17 cellular contexts compared by ENCODE assay signal in the genomic region with DNA sequence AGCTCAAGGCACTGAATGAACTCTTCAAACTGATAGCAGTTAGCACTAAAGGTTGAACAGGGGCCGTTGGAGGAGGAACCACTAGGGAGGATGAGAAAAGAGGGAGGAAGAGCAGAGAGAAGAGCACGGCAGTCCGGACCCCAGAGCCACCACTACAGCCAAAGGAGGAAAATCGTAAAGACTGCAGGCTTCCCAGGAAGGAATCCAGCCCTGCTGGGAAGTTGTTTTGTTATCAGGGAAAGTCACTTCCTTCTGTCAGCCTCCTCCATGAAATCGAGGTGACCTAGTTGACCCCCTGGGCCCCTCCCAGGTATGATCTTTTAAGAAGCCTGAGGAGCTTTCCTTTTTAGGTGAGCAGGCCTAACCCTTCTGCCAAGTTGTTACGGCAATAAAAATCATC.
A peak's percentile ranks its signal among the peaks of the same experiment; 100 is the strongest.
DNase-seq lines count a peak whose midpoint lies in the region; ATAC-seq and TF ChIP-seq lines count a peak whose summit lies in the region.
"Had no signal": no experiment of that assay in that cellular context is flagged by ENCODE, and none has a peak within 500 bp of the region (broad histone marks: within the 10 kb centered on the region; RNA-seq: fewer than 3 reads in every experiment).

No MANE protein-coding gene starts in this region.

- H3K4me3 Mint-ChIP-seq in neural crest cell: peak overlapping the region; percentile 37
- H3K4me3 Mint-ChIP-seq: activated CD4-positive, alpha-beta memory T cell treated with anti-CD3 and anti-CD28 coated beads for 36 hours; activated naive CD8-positive, alpha-beta T cell treated with anti-CD3 and anti-CD28 coated beads for 36 hours; activated T-cell treated with anti-CD3 and anti-CD28 coated beads, Interleukin-2, amount 50 U/mL, for 24 hours had no signal

- H3K79me2 ChIP-seq in hepatocyte: peaks cover 51% of the 10 kb centered on the region

- H3K36me3 Mint-ChIP-seq in neural crest cell (ENCODE audit: low read depth): peaks cover 6% of the 10 kb centered on the region
- H3K36me3 Mint-ChIP-seq: activated CD4-positive, alpha-beta memory T cell treated with anti-CD3 and anti-CD28 coated beads for 36 hours; activated naive CD8-positive, alpha-beta T cell treated with anti-CD3 and anti-CD28 coated beads for 36 hours had no signal

- TF ChIP-seq CTCF in right atrium auricular region (IDR thresholded peaks at IDR 0.05): no peak
- TF ChIP-seq CTCF in hepatocyte (IDR thresholded peaks at IDR 0.05; ENCODE audit: poor library complexity): no peak
- no peak for TF ChIP-seq CTCF in neural crest cell (conservative IDR thresholded peaks at IDR 0.05)
- no peak for TF ChIP-seq CTCF in uterus (IDR thresholded peaks at IDR 0.05)

- peak overlapping the region; percentile 31 for H3K4me2 ChIP-seq in hepatocyte

- H3K27me3 Mint-ChIP-seq in neural crest cell (ENCODE audit: low read depth): no peaks in the 10 kb centered on the region
- H3K27me3 Mint-ChIP-seq: activated T-cell treated with anti-CD3 and anti-CD28 coated beads, Interleukin-2, amount 50 U/mL, for 24 hours had no signal

- DNase-seq in right cardiac atrium (peak in 2 of 3 donors; percentile 37 to 61), right atrium auricular region (ENCODE audit: low spot score) (no peak), hepatocyte (ENCODE audit: low spot score) (no peak), neural crest cell (ENCODE audit: low read depth, low spot score) (no peak), uterus (peak; percentile 88 to 97), NCI-H2081 treated with DMSO at 0.1 percent for 48 hours (lab: John Stamatoyannopoulos, UW) (no peak), head of caudate nucleus (no peak)
- DNase-seq in stimulated activated CD8-positive, alpha-beta memory T cell treated with anti-CD3 and anti-CD28 coated beads, Interleukin-4, amount 100 ng/mL, for 48 hours: no peak
- DNase-seq: activated CD4-positive, alpha-beta memory T cell treated with anti-CD3 and anti-CD28 coated beads for 36 hours; activated naive CD8-positive, alpha-beta T cell treated with anti-CD3 and anti-CD28 coated beads for 36 hours; activated T-cell treated with anti-CD3 and anti-CD28 coated beads, Interleukin-2, amount 50 U/mL, for 24 hours; C1 segment of cervical spinal cord; dorsolateral prefrontal cortex; kidney; NCI-H1436; stimulated activated CD4-positive, alpha-beta T cell treated with anti-CD3 and anti-CD28 coated beads, Interleukin-15, amount 100 ng/mL, for 24 hours; stimulated activated naive CD4-positive, alpha-beta T cell treated with Interleukin-2 at 50 U/mL for 16 hours had no signal

- WGBS in right cardiac atrium: 44% methylated on average over 6 of the region's 6 CpGs
- WGBS in hepatocyte (ENCODE audit: low lambda C conversion rate, missing lambda C conversion rate): 41% methylated on average over 6 of the region's 6 CpGs

- H4K20me1 ChIP-seq in hepatocyte (ENCODE audit: insufficient read depth, poor library complexity, severe bottlenecking): no peaks in the 10 kb centered on the region

- no peak for TF ChIP-seq POLR2A in uterus (IDR thresholded peaks at IDR 0.05)

- H3K36me3 ChIP-seq in right atrium auricular region (no peaks in the 10 kb centered on the region), hepatocyte (replicated peaks; ENCODE audit: insufficient read depth, low read depth) (no peaks in the 10 kb centered on the region), uterus (no peaks in the 10 kb centered on the region)

- intact Hi-C loops in right cardiac atrium (cut with DNase I): no loop called here
- intact Hi-C loops in uterus (cut with DNase I; ENCODE audit: low total_unique reads): no loop called here
- intact Hi-C loops in head of caudate nucleus (cut with DNase I): no loop called here

- H3K4me1 Mint-ChIP-seq in neural crest cell: peaks cover 81% of the 10 kb centered on the region

- peak; percentile 20 to 58 for ATAC-seq in right cardiac atrium

- no peak overlapping the region for H3K27ac Mint-ChIP-seq in neural crest cell (ENCODE audit: unreplicated experiment)
- H3K27ac Mint-ChIP-seq: activated CD4-positive, alpha-beta memory T cell treated with anti-CD3 and anti-CD28 coated beads for 36 hours; activated naive CD8-positive, alpha-beta T cell treated with anti-CD3 and anti-CD28 coated beads for 36 hours; activated T-cell treated with anti-CD3 and anti-CD28 coated beads, Interleukin-2, amount 50 U/mL, for 24 hours had no signal

- H3K4me3 ChIP-seq in right cardiac atrium (ENCODE audit: low read length): no peak overlapping the region
- no peak overlapping the region for H3K4me3 ChIP-seq in right atrium auricular region
- no peak overlapping the region for H3K4me3 ChIP-seq in hepatocyte
- H3K4me3 ChIP-seq in uterus: no peak overlapping the region
- H3K4me3 ChIP-seq: dorsolateral prefrontal cortex had no signal

- H3K27ac ChIP-seq in right cardiac atrium (ENCODE audit: low read length) (no peak overlapping the region), right atrium auricular region (no peak overlapping the region), hepatocyte (peak overlapping the region; percentile 85), uterus (peak overlapping the region; percentile 83 to 89)
- H3K27ac ChIP-seq: dorsolateral prefrontal cortex had no signal

- H3K4me1 ChIP-seq in right cardiac atrium (ENCODE audit: control insufficient read depth, insufficient read depth, low read length): peaks cover 16% of the 10 kb centered on the region
- peaks cover 0 to 67% of the 10 kb centered on the region in 2 donors for H3K4me1 ChIP-seq in right atrium auricular region
- peaks cover 42% of the 10 kb centered on the region for H3K4me1 ChIP-seq in hepatocyte (ENCODE audit: insufficient read depth)
- H3K4me1 ChIP-seq in uterus: peaks cover 20 to 22% of the 10 kb centered on the region in 2 donors

- no peaks in the 10 kb centered on the region for H3K9me3 ChIP-seq in right cardiac atrium (ENCODE audit: control insufficient read depth, low read length)
- no peaks in the 10 kb centered on the region for H3K9me3 ChIP-seq in right atrium auricular region
- H3K9me3 ChIP-seq in hepatocyte (ENCODE audit: low read depth): no peaks in the 10 kb centered on the region
- no peaks in the 10 kb centered on the region for H3K9me3 ChIP-seq in uterus

- no peak overlapping the region for H2AFZ ChIP-seq in hepatocyte

- peaks cover 3% of the 10 kb centered on the region for H3K9me3 Mint-ChIP-seq in neural crest cell
- H3K9me3 Mint-ChIP-seq: activated CD4-positive, alpha-beta memory T cell treated with anti-CD3 and anti-CD28 coated beads for 36 hours; activated naive CD8-positive, alpha-beta T cell treated with anti-CD3 and anti-CD28 coated beads for 36 hours; activated T-cell treated with anti-CD3 and anti-CD28 coated beads, Interleukin-2, amount 50 U/mL, for 24 hours had no signal

- no peaks in the 10 kb centered on the region for H3K27me3 ChIP-seq in right cardiac atrium (ENCODE audit: control insufficient read depth, insufficient read depth)
- no peaks in the 10 kb centered on the region for H3K27me3 ChIP-seq in right atrium auricular region
- no peaks in the 10 kb centered on the region for H3K27me3 ChIP-seq in hepatocyte
- H3K27me3 ChIP-seq in uterus: no peaks in the 10 kb centered on the region
- H3K27me3 ChIP-seq: dorsolateral prefrontal cortex had no signal

- H3K9me2 ChIP-seq in hepatocyte (replicated peaks; ENCODE audit: insufficient read depth): no peaks in the 10 kb centered on the region

Comparison
In these comparisons a context has a peak if more than half of its experiments do, and no peak if none do; other contexts are left out.
1. DNase-seq: peak in right cardiac atrium (2 of 3) and uterus (2 of 2); none in right atrium auricular region (single experiment), hepatocyte (single experiment), neural crest cell (single experiment), stimulated activated CD8-positive, alpha-beta memory T cell treated with anti-CD3 and anti-CD28 coated beads, Interleukin-4, amount 100 ng/mL, for 48 hours (single experiment), NCI-H2081 treated with DMSO at 0.1 percent for 48 hours (single experiment) and head of caudate nucleus (0 of 42).
2. H3K27ac ChIP-seq: peak in hepatocyte (single experiment) and uterus (2 of 2); none in right cardiac atrium (single experiment) and right atrium auricular region (0 of 2).